Comparison of ENCODE assay signal across 1 cellular context in the genomic region with DNA sequence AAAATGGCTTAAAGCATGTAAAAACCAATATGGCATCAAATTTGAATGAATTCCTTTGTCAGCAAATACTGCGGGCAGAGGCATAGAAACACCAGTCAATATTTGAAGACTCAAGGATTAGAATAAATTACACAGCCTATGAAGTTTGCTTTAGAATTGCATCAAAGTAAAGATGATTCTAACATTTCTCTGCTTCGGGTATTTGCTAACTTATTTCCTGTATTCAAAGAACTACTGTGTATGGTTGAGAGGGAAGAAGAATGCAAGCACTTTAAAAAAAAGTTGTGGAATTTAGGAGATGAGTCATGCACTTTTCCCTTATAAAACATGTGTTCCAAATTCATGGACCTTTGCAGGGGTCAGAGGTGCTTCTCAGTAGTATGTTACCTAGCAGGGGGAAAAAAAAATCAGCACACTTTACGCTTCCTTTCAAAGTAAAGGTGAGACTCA.
TF ChIP-seq lines count a peak whose summit lies in the region.

No MANE protein-coding gene starts in this region.

TF ChIP-seq in HepG2, 621 proteins besides CTCF, POLR2A, EP300 and RAD21 (continued from another document):
- TF ChIP-seq, protein P1, sequence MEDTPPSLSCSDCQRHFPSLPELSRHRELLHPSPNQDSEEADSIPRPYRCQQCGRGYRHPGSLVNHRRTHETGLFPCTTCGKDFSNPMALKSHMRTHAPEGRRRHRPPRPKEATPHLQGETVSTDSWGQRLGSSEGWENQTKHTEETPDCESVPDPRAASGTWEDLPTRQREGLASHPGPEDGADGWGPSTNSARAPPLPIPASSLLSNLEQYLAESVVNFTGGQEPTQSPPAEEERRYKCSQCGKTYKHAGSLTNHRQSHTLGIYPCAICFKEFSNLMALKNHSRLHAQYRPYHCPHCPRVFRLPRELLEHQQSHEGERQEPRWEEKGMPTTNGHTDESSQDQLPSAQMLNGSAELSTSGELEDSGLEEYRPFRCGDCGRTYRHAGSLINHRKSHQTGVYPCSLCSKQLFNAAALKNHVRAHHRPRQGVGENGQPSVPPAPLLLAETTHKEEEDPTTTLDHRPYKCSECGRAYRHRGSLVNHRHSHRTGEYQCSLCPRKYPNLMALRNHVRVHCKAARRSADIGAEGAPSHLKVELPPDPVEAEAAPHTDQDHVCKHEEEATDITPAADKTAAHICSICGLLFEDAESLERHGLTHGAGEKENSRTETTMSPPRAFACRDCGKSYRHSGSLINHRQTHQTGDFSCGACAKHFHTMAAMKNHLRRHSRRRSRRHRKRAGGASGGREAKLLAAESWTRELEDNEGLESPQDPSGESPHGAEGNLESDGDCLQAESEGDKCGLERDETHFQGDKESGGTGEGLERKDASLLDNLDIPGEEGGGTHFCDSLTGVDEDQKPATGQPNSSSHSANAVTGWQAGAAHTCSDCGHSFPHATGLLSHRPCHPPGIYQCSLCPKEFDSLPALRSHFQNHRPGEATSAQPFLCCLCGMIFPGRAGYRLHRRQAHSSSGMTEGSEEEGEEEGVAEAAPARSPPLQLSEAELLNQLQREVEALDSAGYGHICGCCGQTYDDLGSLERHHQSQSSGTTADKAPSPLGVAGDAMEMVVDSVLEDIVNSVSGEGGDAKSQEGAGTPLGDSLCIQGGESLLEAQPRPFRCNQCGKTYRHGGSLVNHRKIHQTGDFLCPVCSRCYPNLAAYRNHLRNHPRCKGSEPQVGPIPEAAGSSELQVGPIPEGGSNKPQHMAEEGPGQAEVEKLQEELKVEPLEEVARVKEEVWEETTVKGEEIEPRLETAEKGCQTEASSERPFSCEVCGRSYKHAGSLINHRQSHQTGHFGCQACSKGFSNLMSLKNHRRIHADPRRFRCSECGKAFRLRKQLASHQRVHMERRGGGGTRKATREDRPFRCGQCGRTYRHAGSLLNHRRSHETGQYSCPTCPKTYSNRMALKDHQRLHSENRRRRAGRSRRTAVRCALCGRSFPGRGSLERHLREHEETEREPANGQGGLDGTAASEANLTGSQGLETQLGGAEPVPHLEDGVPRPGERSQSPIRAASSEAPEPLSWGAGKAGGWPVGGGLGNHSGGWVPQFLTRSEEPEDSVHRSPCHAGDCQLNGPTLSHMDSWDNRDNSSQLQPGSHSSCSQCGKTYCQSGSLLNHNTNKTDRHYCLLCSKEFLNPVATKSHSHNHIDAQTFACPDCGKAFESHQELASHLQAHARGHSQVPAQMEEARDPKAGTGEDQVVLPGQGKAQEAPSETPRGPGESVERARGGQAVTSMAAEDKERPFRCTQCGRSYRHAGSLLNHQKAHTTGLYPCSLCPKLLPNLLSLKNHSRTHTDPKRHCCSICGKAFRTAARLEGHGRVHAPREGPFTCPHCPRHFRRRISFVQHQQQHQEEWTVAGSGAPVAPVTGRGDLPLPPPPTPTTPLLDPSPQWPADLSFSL (CRISPR knock-in tag; IDR thresholded peaks at IDR 0.05): no peak
- TF ChIP-seq, protein P2, sequence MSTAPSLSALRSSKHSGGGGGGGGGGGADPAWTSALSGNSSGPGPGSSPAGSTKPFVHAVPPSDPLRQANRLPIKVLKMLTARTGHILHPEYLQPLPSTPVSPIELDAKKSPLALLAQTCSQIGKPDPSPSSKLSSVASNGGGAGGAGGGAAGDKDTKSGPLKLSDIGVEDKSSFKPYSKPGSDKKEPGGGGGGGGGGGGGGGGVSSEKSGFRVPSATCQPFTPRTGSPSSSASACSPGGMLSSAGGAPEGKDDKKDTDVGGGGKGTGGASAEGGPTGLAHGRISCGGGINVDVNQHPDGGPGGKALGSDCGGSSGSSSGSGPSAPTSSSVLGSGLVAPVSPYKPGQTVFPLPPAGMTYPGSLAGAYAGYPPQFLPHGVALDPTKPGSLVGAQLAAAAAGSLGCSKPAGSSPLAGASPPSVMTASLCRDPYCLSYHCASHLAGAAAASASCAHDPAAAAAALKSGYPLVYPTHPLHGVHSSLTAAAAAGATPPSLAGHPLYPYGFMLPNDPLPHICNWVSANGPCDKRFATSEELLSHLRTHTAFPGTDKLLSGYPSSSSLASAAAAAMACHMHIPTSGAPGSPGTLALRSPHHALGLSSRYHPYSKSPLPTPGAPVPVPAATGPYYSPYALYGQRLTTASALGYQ (CRISPR knock-in tag; IDR thresholded peaks at IDR 0.05): 0 out of 2 replicates have a peak, but pooled peaks have one; percentile 46
